ENCODE assay signal across 21 cellular contexts in genomic region chr20:41363601-41364000, GRCh38. TPM values are rescaled to one million over a fixed set of nuclear protein-coding genes. Genes with fewer than 3 reads are reported as not detected.
"Had no signal": no experiment of that assay in that cellular context is flagged by ENCODE, and none has a peak within 500 bp of the region (broad histone marks: within the 10 kb centered on the region; RNA-seq: fewer than 3 reads in every experiment).

No MANE protein-coding gene starts in this region.

- DNase-seq: dermis blood vessel endothelial cell; dorsolateral prefrontal cortex; effector CD4-positive, alpha-beta T cell; effector memory CD4-positive, alpha-beta T cell; foreskin keratinocyte; hippocampal formation; left cardiac atrium; lower lobe of right lung; mesenchymal stem cell had no signal

- H3K4me3 ChIP-seq: coronary artery, dorsolateral prefrontal cortex, esophagus muscularis mucosa, gastroesophageal sphincter, heart left ventricle, left lung, lower lobe of right lung, mucosa of descending colon had no signal

- H3K9me3 ChIP-seq: esophagus muscularis mucosa, gastroesophageal sphincter, heart left ventricle, left lung, lower lobe of right lung, mucosa of descending colon had no signal

- H3K4me1 ChIP-seq: foreskin keratinocyte had no signal

- H3K27ac ChIP-seq: coronary artery, dorsolateral prefrontal cortex, esophagus muscularis mucosa, foreskin keratinocyte, gastroesophageal sphincter, heart left ventricle, left lung, lower lobe of right lung had no signal

- H3K36me3 ChIP-seq: left lung, lower lobe of right lung had no signal

- ATAC-seq: foreskin keratinocyte, gastroesophageal sphincter, heart left ventricle, left cardiac atrium, left lung, left ventricle myocardium superior, lower lobe of right lung, mucosa of descending colon had no signal

RNA-seq across cellular contexts. Expression of gene EMILIN3, which starts 3.0 kb away (rescaled TPM):
- total RNA-seq: endothelial cell of umbilical vein, fibroblast of villous mesenchyme, mesenteric fat pad, myocyte had no signal
- polyA plus RNA-seq: keratinocyte had no signal
